1 cellular context compared by ENCODE assay signal in the genomic region with DNA sequence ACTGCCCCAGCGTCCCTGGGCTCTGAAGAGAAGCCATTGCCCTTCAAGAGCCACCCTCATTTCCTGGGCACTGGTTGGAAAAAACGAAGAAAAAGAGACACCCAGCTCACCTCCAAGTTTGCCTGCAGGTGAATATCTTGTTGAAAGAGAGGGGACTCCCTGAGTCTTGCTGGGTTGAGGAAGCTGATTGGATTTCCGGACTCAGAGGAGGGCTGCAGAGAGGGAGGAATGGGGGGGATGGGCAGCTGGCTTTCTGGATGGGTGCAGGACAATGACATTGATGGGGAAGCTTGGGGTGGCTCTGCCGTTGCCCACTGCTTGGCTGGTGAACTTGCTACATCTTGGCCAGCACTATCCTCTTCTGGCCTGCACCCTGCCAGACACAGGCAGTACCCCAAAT.
A peak's percentile ranks its signal among the peaks of the same experiment; 100 is the strongest.
TF ChIP-seq lines count a peak whose summit lies in the region.

No MANE protein-coding gene starts in this region.

TF ChIP-seq in H1, 55 proteins besides CTCF, POLR2A, EP300 and RAD21:
- TF ChIP-seq RFX5 (IDR thresholded peaks at IDR 0.05; ENCODE audit: borderline replicate concordance, low read depth, low read length), result no peak
- peak; percentile 63 for TF ChIP-seq ASH2L (IDR thresholded peaks at IDR 0.05; ENCODE audit: low read length)
- no peak for TF ChIP-seq EZH2 (IDR thresholded peaks at IDR 0.05; ENCODE audit: low read depth, low read length, severe bottlenecking)
- TF ChIP-seq RNF2 (IDR thresholded peaks at IDR 0.05; ENCODE audit: borderline replicate concordance, low read depth, low read length, missing control alignments, poor library complexity, severe bottlenecking), result no peak
- TF ChIP-seq SIN3A (conservative IDR thresholded peaks at IDR 0.05 in 1 of 2, IDR thresholded peaks at IDR 0.05 in 1 of 2; ENCODE audit: low read depth in 1 of 2, low read length in 2 of 2), result no peak; a peak in 1 of 4 replicates
- no peak for TF ChIP-seq YY1 (IDR thresholded peaks at IDR 0.05; ENCODE audit: low read depth, low read length)
- no peak for TF ChIP-seq POU5F1 (IDR thresholded peaks at IDR 0.05; ENCODE audit: low read depth, low read length)
